In genomic region chr11:64348611-64349387, GRCh38 we compare ENCODE assay signal across 20 cellular contexts. TPM values are rescaled to one million over a fixed set of nuclear protein-coding genes. Genes with fewer than 3 reads are reported as not detected.
A peak's percentile ranks its signal among the peaks of the same experiment; 100 is the strongest.
DNase-seq lines count a peak whose midpoint lies in the region; ATAC-seq, FAIRE-seq and TF ChIP-seq lines count a peak whose summit lies in the region.
"Had no signal": no experiment of that assay in that cellular context is flagged by ENCODE, and none has a peak within 500 bp of the region (broad histone marks: within the 10 kb centered on the region; RNA-seq: fewer than 3 reads in every experiment).

No MANE protein-coding gene starts in this region.

- no peak overlapping the region for H2BK15ac ChIP-seq in IMR-90 (ENCODE audit: low read depth, low read length)

- TF ChIP-seq CTCF in AG04450 (IDR thresholded peaks at IDR 0.05; ENCODE audit: low read depth, low read length) (no peak), IMR-90 (conservative IDR thresholded peaks at IDR 0.05; ENCODE audit: low read depth, low read length) (no peak), K562 (IDR thresholded peaks at IDR 0.05 in 2 of 3, conservative IDR thresholded peaks at IDR 0.05 in 1 of 3; ENCODE audit: insufficient read depth in 2 of 3, low read depth in 1 of 3, low read length in 3 of 3) (no peak), A673 (conservative IDR thresholded peaks at IDR 0.05; ENCODE audit: low read depth, low read length) (no peak), stomach (IDR thresholded peaks at IDR 0.05) (no peak)

- H3K23ac ChIP-seq in IMR-90 (ENCODE audit: low read depth, low read length) = no peak overlapping the region

- TF ChIP-seq RAD21 in IMR-90 (IDR thresholded peaks at IDR 0.05; ENCODE audit: low read length) (no peak), K562 (CRISPR knock-in tag; conservative IDR thresholded peaks at IDR 0.05 in 1 of 2, IDR thresholded peaks at IDR 0.05 in 1 of 2) (no peak)

- no peaks in the 10 kb centered on the region for H3K79me1 ChIP-seq in IMR-90 (ENCODE audit: low read depth in 1 of 2, low read length in 2 of 2)

- H3K4ac ChIP-seq in IMR-90 (ENCODE audit: low read depth, low read length) = no peak overlapping the region

- no peak overlapping the region for H2AK5ac ChIP-seq in IMR-90 (ENCODE audit: low read depth, low read length)

- H3K9ac ChIP-seq in IMR-90 (ENCODE audit: low read depth, low read length) (no peak overlapping the region), K562 (ENCODE audit: insufficient read depth in 1 of 2, low read depth in 2 of 2, low read length in 2 of 2) (peak overlapping the region in 1 of 2 experiments; percentile 68; a peak in 2 of 4 replicates)

- no peaks in the 10 kb centered on the region for H3K36me3 ChIP-seq in IMR-90 (ENCODE audit: control insufficient read depth, insufficient read depth, low read length)
- H3K36me3 ChIP-seq in K562 (ENCODE audit: control insufficient read depth, insufficient read depth, low read length) = no peaks in the 10 kb centered on the region
- H3K36me3 ChIP-seq in A673 (ENCODE audit: insufficient read depth, low read length, poor library complexity, severe bottlenecking) = no peaks in the 10 kb centered on the region
- peaks cover 0 to 23% (median 0%) of the 10 kb centered on the region in 4 donors for H3K36me3 ChIP-seq in stomach
- H3K36me3 ChIP-seq: transverse colon had no signal

- no peak overlapping the region for H2AK9ac ChIP-seq in IMR-90 (replicated peaks; ENCODE audit: low read depth, low read length, poor library complexity)

- no peaks in the 10 kb centered on the region for H3K27me3 ChIP-seq in AG04450 (ENCODE audit: control insufficient read depth, insufficient read depth, low read length)
- H3K27me3 ChIP-seq in IMR-90 (ENCODE audit: control insufficient read depth, insufficient read depth, low read length) = peaks cover 2% of the 10 kb centered on the region; the same call in 1 of the 2 replicates
- H3K27me3 ChIP-seq in K562 (ENCODE audit: control insufficient read depth in 2 of 2, insufficient read depth in 2 of 2, low read length in 2 of 2) = no peaks in the 10 kb centered on the region
- H3K27me3 ChIP-seq in A673 (replicated peaks; ENCODE audit: insufficient read depth, low read depth, low read length, poor library complexity) = no peaks in the 10 kb centered on the region
- H3K27me3 ChIP-seq in stomach = no peaks in the 10 kb centered on the region
- H3K27me3 ChIP-seq: transverse colon had no signal

- H3K4me3 ChIP-seq in AG04450 (ENCODE audit: low read depth, low read length) (no peak overlapping the region), IMR-90 (ENCODE audit: insufficient read depth, low read depth, low read length) (no peak overlapping the region), K562 (no peak overlapping the region), A673 (ENCODE audit: low read depth, low read length, poor library complexity, severe bottlenecking) (no peak overlapping the region), stomach (no peak overlapping the region)
- H3K4me3 ChIP-seq: PC-9, psoas muscle, transverse colon had no signal

- no peak overlapping the region for H4K5ac ChIP-seq in IMR-90 (ENCODE audit: low read depth, low read length)

- POLR2A ChIA-PET in AG04450 (lab: Yijun Ruan, JAX) (interaction anchor here (1.0 kb wide), 1 partner anchor 31 kb away, joined by 3 read pairs; the partner anchor contains the start of genes PRDX5 and TRMT112), IMR-90 (lab: Charles Lee; ENCODE audit: unreplicated experiment) (no interaction called here), K562 (lab: Yijun Ruan, JAX) (interaction anchor here (0.6 to 1.4 kb wide), 4 partner anchors 31 to 351 kb away, joined by 3 to 6 read pairs (median 3); partner anchors contain the start of genes FERMT3, PRDX5 and TRMT112), A673 (lab: Charles Lee; ENCODE audit: low non-redundant PET) (interaction anchor here (0.6 to 0.7 kb wide), 3 partner anchors 92 to 1458 kb away, joined by 4 to 6 read pairs (median 5); no protein-coding TSS in a partner anchor)

- CTCF ChIA-PET in AG04450 (lab: Charles Lee) = interaction anchor here (0.6 to 1.6 kb wide), 3 partner anchors 11 to 48 kb away, joined by 3 to 5 read pairs (median 4); no protein-coding TSS in a partner anchor
- CTCF ChIA-PET in IMR-90 (lab: Yijun Ruan, JAX) = no interaction called here
- CTCF ChIA-PET in K562 (lab: Yijun Ruan, JAX; ENCODE audit: low intra/inter-chr PET ratio) = no interaction called here
- CTCF ChIA-PET in A673 (lab: Charles Lee) = no interaction called here

- BruUV-seq in IMR-90 (replicated peaks; lab: Mats Ljungman, UMichigan) (no TSS peak), K562 (replicated peaks; lab: Mats Ljungman, UMichigan) (no TSS peak), A673 (replicated peaks; lab: Mats Ljungman, UMichigan) (no TSS peak)

- in situ Hi-C loops in IMR-90 (cut with MboI; ENCODE audit: low sequenced_read_pairs) (no loop called here), K562 (cut with MboI) (no loop called here)

- no peak overlapping the region for H3K56ac ChIP-seq in IMR-90 (ENCODE audit: extremely low read depth, insufficient read depth, low read length)

- H4K91ac ChIP-seq in IMR-90 (ENCODE audit: insufficient read depth, low read depth, low read length) = no peak overlapping the region

- no peak overlapping the region for H2BK5ac ChIP-seq in IMR-90 (ENCODE audit: low read depth, low read length, poor library complexity, severe bottlenecking)

- TF ChIP-seq POLR2A in IMR-90 (IDR thresholded peaks at IDR 0.05; ENCODE audit: low read depth, low read length) = no peak
- no peak for TF ChIP-seq POLR2A in K562 (conservative IDR thresholded peaks at IDR 0.05)
- no peak for TF ChIP-seq POLR2A in stomach (IDR thresholded peaks at IDR 0.05)

- H3K9me1 ChIP-seq in IMR-90 (ENCODE audit: insufficient read depth, low read length) = no peaks in the 10 kb centered on the region
- H3K9me1 ChIP-seq in K562 (ENCODE audit: control insufficient read depth, insufficient read depth, low read length) = no peaks in the 10 kb centered on the region

- H3K4me2 ChIP-seq in IMR-90 (ENCODE audit: low read depth, low read length) (no peak overlapping the region), K562 (ENCODE audit: insufficient read depth, low read length) (no peak overlapping the region)
- H3K4me2 ChIP-seq: PC-9 had no signal

- H3K9me3 ChIP-seq in AG04450 (ENCODE audit: control insufficient read depth, insufficient read depth, low read length) (no peaks in the 10 kb centered on the region), IMR-90 (ENCODE audit: control insufficient read depth, insufficient read depth, low read length) (no peaks in the 10 kb centered on the region), K562 (replicated peaks; ENCODE audit: control insufficient read depth, insufficient read depth, low read depth, low read length) (no peaks in the 10 kb centered on the region), A673 (ENCODE audit: low read depth, low read length, poor library complexity, severe bottlenecking) (no peaks in the 10 kb centered on the region), stomach (no peaks in the 10 kb centered on the region)
- H3K9me3 ChIP-seq: psoas muscle, transverse colon had no signal

- ATAC-seq in IMR-90 (ENCODE audit: low read depth) (no peak), K562 (no peak), HG03045 (IDR thresholded peaks at IDR 0.05; ENCODE audit: unreplicated experiment) (no peak)
- ATAC-seq: natural killer cell treated with Interleukin-12 subunit alpha and Interleukin-12 subunit beta and Interleukin-15 and Interleukin-18, amount 100 ng/mL, for 72 hours; psoas muscle had no signal

- H3K27ac ChIP-seq in AG04450 (ENCODE audit: low read depth, low read length) (peak overlapping the region; percentile 11), IMR-90 (ENCODE audit: insufficient read depth, low read length) (no peak overlapping the region), K562 (ENCODE audit: extremely low read depth, low read depth, low read length) (no peak overlapping the region), A673 (ENCODE audit: low read depth, low read length, poor library complexity, severe bottlenecking) (no peak overlapping the region), stomach (no peak overlapping the region)
- H3K27ac ChIP-seq: PC-9, psoas muscle, transverse colon had no signal

- DNase-seq in AG04450 (ENCODE audit: low read depth, low spot score) = no peak
- DNase-seq in IMR-90 = no peak
- DNase-seq in K562 (ENCODE audit: extremely low read depth in 1 of 4, low spot score in 3 of 4) = no peak
- peak; percentile 38 for DNase-seq in medulla oblongata (ENCODE audit: extremely low spot score)
- DNase-seq in A673 (ENCODE audit: low spot score) = no peak
- DNase-seq in stimulated activated CD4-positive, alpha-beta T cell treated with anti-CD3 and anti-CD28 coated beads, Interleukin-2, amount 100 ng/mL, for 24 hours = no peak
- no peak for DNase-seq in stomach
- DNase-seq: activated gamma-delta T cell treated with Interleukin-2 at 50 U/mL for 16 hours; DND-41; effector CD8-positive, alpha-beta T cell; KBM-7; NCI-H1105; NCI-H2107; NCI-H748 treated with DMSO at 0.1 percent for 48 hours; psoas muscle; T-helper 9 cell; transverse colon had no signal

- H4K20me1 ChIP-seq in IMR-90 (ENCODE audit: insufficient read depth, low read length) (no peaks in the 10 kb centered on the region), K562 (replicated peaks; ENCODE audit: control insufficient read depth, insufficient read depth, low read length) (no peaks in the 10 kb centered on the region)

- dilution Hi-C loops in IMR-90 (cut with HindIII; ENCODE audit: low sequenced_read_pairs, unreplicated experiment) = no loop called here

- TF ChIP-seq EP300 in K562 (IDR thresholded peaks at IDR 0.05; ENCODE audit: low read length) (no peak), stomach (IDR thresholded peaks at IDR 0.05) (no peak)

- no peak overlapping the region for H2BK120ac ChIP-seq in IMR-90 (ENCODE audit: low read depth, low read length)

- H2AFZ ChIP-seq in IMR-90 (replicated peaks; ENCODE audit: low read length, poor library complexity) = peak overlapping the region; percentile 10
- H2AFZ ChIP-seq in K562 (ENCODE audit: low read depth, low read length) = no peak overlapping the region
- H2AFZ ChIP-seq: PC-9 had no signal

- WGBS in IMR-90 (ENCODE audit: extremely low coverage in 2 of 2, insufficient read length in 1 of 2), 2 experiments = 59% methylated on average over 13 of the region's 17 CpGs; no CpG with 5 or more reads in 1 of the 2 experiments
- WGBS in K562 (ENCODE audit: insufficient coverage, low coverage, missing lambda C conversion rate) = 64% methylated on average over 16 of the region's 17 CpGs
- whole genome bisulfite sequencing in stomach, 5 donors = 76 to 83% (median 78%) methylated on average over 12 to 17 of the region's 17 CpGs

- no peak overlapping the region for H2BK20ac ChIP-seq in IMR-90 (ENCODE audit: low read depth, low read length)

- no peak overlapping the region for H3K14ac ChIP-seq in IMR-90 (replicated peaks; ENCODE audit: low read depth, low read length)

- no peaks in the 10 kb centered on the region for H3K79me2 ChIP-seq in K562 (ENCODE audit: control insufficient read depth, insufficient read depth, low read length)

- H3K4me1 ChIP-seq in IMR-90 (ENCODE audit: control insufficient read depth, insufficient read depth, low read length) (no peaks in the 10 kb centered on the region), K562 (replicated peaks in 1 of 2; ENCODE audit: control insufficient read depth in 2 of 2, insufficient read depth in 2 of 2, low read length in 2 of 2) (peaks cover 2 to 60% of the 10 kb centered on the region in 2 experiments; a peak in 4 of 5 replicates), A673 (ENCODE audit: insufficient read depth, low read length, poor library complexity, severe bottlenecking) (no peaks in the 10 kb centered on the region), stomach (peaks cover 0 to 16% (median 9%) of the 10 kb centered on the region in 4 donors)
- H3K4me1 ChIP-seq: psoas muscle, transverse colon had no signal

- no peak overlapping the region for H4K8ac ChIP-seq in IMR-90 (ENCODE audit: low read depth in 2 of 2, low read length in 2 of 2)

- no peak for FAIRE-seq in K562 (lab: Jason Lieb, UNC)

- H3K18ac ChIP-seq in IMR-90 (ENCODE audit: low read depth, low read length) = no peak overlapping the region

- intact Hi-C loops in IMR-90 (cut with micrococcal nuclease) (no loop called here), K562 (cut with micrococcal nuclease) (no loop called here), A673 (cut with micrococcal nuclease; ENCODE audit: unreplicated experiment) (no loop called here), stomach (cut with DNase I; ENCODE audit: low total_unique reads) (no loop called here)

RNA-seq across cellular contexts. Expression of gene CCDC88B, which starts 8.8 kb away (rescaled TPM):
- polyA plus RNA-seq in AG04450 (2011; rRNA removed) (1.4 and 2.0 TPM in 2 replicates), IMR-90 (2012; rRNA removed) (2.5 and 3.1 TPM in 2 replicates), K562 (2011; rRNA removed) (5.2 and 10.7 TPM in 2 replicates), K562 (2014; fragmentation: Illumina TruSeq; extraction: Trizol) (7.9 and 13.4 TPM in 2 replicates), K562 (2014; fragmentation: Nextera tagmentation; extraction: Ambion mirVana) (1 to 10 TPM in 1 of 2 experiments, under 1 TPM in 1; 0.13 to 1.7 TPM), K562 (2014; rRNA removed) (16.3 and 18.1 TPM in 2 replicates), stomach (10 to 100 TPM; 37.4 to 57.7 (median 38.8) TPM)
- 0.09 and 1.00 TPM in 2 replicates for polyA minus RNA-seq in AG04450 (2011; rRNA and poly(A)+ RNA removed)
- total RNA-seq in IMR-90 (2012; rRNA removed) (1.3 and 1.7 TPM in 2 replicates), K562 (2014; rRNA removed) (15.2 and 16.1 TPM in 2 replicates), K562 (2014; rRNA removed; fragmentation: Illumina TruSeq; extraction: Trizol) (2.7 and 4.7 TPM in 2 replicates), K562 (2015; rRNA removed; fragmentation: Illumina TruSeq; extraction: Trizol) (10.3 and 12.1 TPM in 2 replicates), K562 (2021) (11.9 and 13.0 TPM in 2 replicates), A673 (2021) (0.47 and 0.76 TPM in 2 replicates), stomach (100 to 1,000 TPM in 1 of 5 donors, 10 to 100 TPM in 1, 1 to 10 TPM in 3; 1.8 to 137 (median 7.6) TPM)
- polyA plus RNA-seq in IMR-90 (2012; cell fraction: cytosol; rRNA removed) = 2.6 and 2.9 TPM in 2 replicates
- 2.4 and 3.8 TPM in 2 replicates for polyA plus RNA-seq in IMR-90 (2012; cell fraction: nucleus; rRNA removed; ENCODE audit: low replicate concordance)
- total RNA-seq in K562 (2011; cell fraction: chromatin; rRNA removed; ENCODE audit: low replicate concordance) = 6.1 and 13.7 TPM in 2 replicates
- total RNA-seq in K562 (2011; cell fraction: nucleolus; rRNA removed) = 8.7 and 12.0 TPM in 2 replicates
- total RNA-seq in K562 (2011; cell fraction: nucleoplasm; rRNA removed) = 7.3 and 11.5 TPM in 2 replicates
- polyA plus RNA-seq in K562 (2011; cell fraction: cytosol; rRNA removed) = 10.3 and 16.8 TPM in 2 replicates
- 13.5 and 14.6 TPM in 2 replicates for polyA plus RNA-seq in K562 (2011; cell fraction: nucleus; rRNA removed)
- 10.6 and 21.0 TPM in 2 replicates for polyA plus RNA-seq in K562 (2012)
- 1.2 and 1.5 TPM in 2 replicates for polyA minus RNA-seq in K562 (2011; rRNA and poly(A)+ RNA removed)
- polyA minus RNA-seq in K562 (2011; cell fraction: cytosol; rRNA and poly(A)+ RNA removed) = 2.2 and 7.0 TPM in 2 replicates
- polyA minus RNA-seq in K562 (2011; cell fraction: nucleus; rRNA and poly(A)+ RNA removed) = 2.2 and 5.9 TPM in 2 replicates

RNA-seq across cellular contexts. Expression of gene RPS6KA4, which starts 10.2 kb away (rescaled TPM):
- polyA plus RNA-seq in AG04450 (2011; rRNA removed) (21.9 and 29.6 TPM in 2 replicates), IMR-90 (2012; rRNA removed) (38.8 and 46.7 TPM in 2 replicates), K562 (2011; rRNA removed) (9.8 and 12.0 TPM in 2 replicates), K562 (2014; fragmentation: Illumina TruSeq; extraction: Trizol) (6.7 and 10.2 TPM in 2 replicates), K562 (2014; fragmentation: Nextera tagmentation; extraction: Ambion mirVana) (under 1 TPM; 0.15 to 0.27 TPM), K562 (2014; rRNA removed) (16.0 and 17.3 TPM in 2 replicates), stomach (10 to 100 TPM; 18.5 to 22.8 (median 20.2) TPM)
- polyA minus RNA-seq in AG04450 (2011; rRNA and poly(A)+ RNA removed) = 26.9 and 36.6 TPM in 2 replicates
- total RNA-seq in IMR-90 (2012; rRNA removed) (43.3 and 52.9 TPM in 2 replicates), K562 (2014; rRNA removed) (19.1 and 23.0 TPM in 2 replicates), K562 (2014; rRNA removed; fragmentation: Illumina TruSeq; extraction: Trizol) (4.5 and 7.2 TPM in 2 replicates), K562 (2015; rRNA removed; fragmentation: Illumina TruSeq; extraction: Trizol) (13.3 and 15.6 TPM in 2 replicates), K562 (2021) (20.4 and 23.8 TPM in 2 replicates), A673 (2021) (22.9 and 24.5 TPM in 2 replicates), stomach (100 to 1,000 TPM in 1 of 5 donors, 10 to 100 TPM in 4; 15.4 to 103 (median 81.1) TPM)
- 36.4 and 60.6 TPM in 2 replicates for polyA plus RNA-seq in IMR-90 (2012; cell fraction: cytosol; rRNA removed)
- 52.0 and 125 TPM in 2 replicates for polyA plus RNA-seq in IMR-90 (2012; cell fraction: nucleus; rRNA removed; ENCODE audit: low replicate concordance)
- 33.5 and 109 TPM in 2 replicates for total RNA-seq in K562 (2011; cell fraction: chromatin; rRNA removed; ENCODE audit: low replicate concordance)
- 69.5 and 71.5 TPM in 2 replicates for total RNA-seq in K562 (2011; cell fraction: nucleolus; rRNA removed)
- 35.5 and 40.0 TPM in 2 replicates for total RNA-seq in K562 (2011; cell fraction: nucleoplasm; rRNA removed)
- 8.3 and 20.1 TPM in 2 replicates for polyA plus RNA-seq in K562 (2011; cell fraction: cytosol; rRNA removed)
- polyA plus RNA-seq in K562 (2011; cell fraction: nucleus; rRNA removed) = 42.6 and 76.4 TPM in 2 replicates
- 16.0 and 24.3 TPM in 2 replicates for polyA plus RNA-seq in K562 (2012)
- polyA minus RNA-seq in K562 (2011; rRNA and poly(A)+ RNA removed) = 4.6 and 9.7 TPM in 2 replicates
- 13.5 and 19.8 TPM in 2 replicates for polyA minus RNA-seq in K562 (2011; cell fraction: cytosol; rRNA and poly(A)+ RNA removed)
- polyA minus RNA-seq in K562 (2011; cell fraction: nucleus; rRNA and poly(A)+ RNA removed) = 24.9 and 30.8 TPM in 2 replicates

RNA-seq across cellular contexts. Expression of gene PRDX5, which starts 30.9 kb away (rescaled TPM):
- polyA plus RNA-seq in AG04450 (2011; rRNA removed) = 366 and 383 TPM in 2 replicates
- 78.3 and 84.2 TPM in 2 replicates for polyA minus RNA-seq in AG04450 (2011; rRNA and poly(A)+ RNA removed)
- 120 and 160 TPM in 2 replicates for total RNA-seq in IMR-90 (2012; rRNA removed)
- 292 and 332 TPM in 2 replicates for polyA plus RNA-seq in IMR-90 (2012; rRNA removed)
- 766 and 775 TPM in 2 replicates for polyA plus RNA-seq in IMR-90 (2012; cell fraction: cytosol; rRNA removed)
- 159 and 265 TPM in 2 replicates for polyA plus RNA-seq in IMR-90 (2012; cell fraction: nucleus; rRNA removed; ENCODE audit: low replicate concordance)
- total RNA-seq in K562 (2011; cell fraction: chromatin; rRNA removed; ENCODE audit: low replicate concordance) = 9.0 and 17.1 TPM in 2 replicates
- total RNA-seq in K562 (2011; cell fraction: nucleolus; rRNA removed) = 29.9 and 32.4 TPM in 2 replicates
- total RNA-seq in K562 (2011; cell fraction: nucleoplasm; rRNA removed) = 24.6 and 37.6 TPM in 2 replicates
- 252 and 268 TPM in 2 replicates for total RNA-seq in K562 (2014; rRNA removed)
- 73.0 and 93.8 TPM in 2 replicates for total RNA-seq in K562 (2014; rRNA removed; fragmentation: Illumina TruSeq; extraction: Trizol)
- 200 and 204 TPM in 2 replicates for total RNA-seq in K562 (2015; rRNA removed; fragmentation: Illumina TruSeq; extraction: Trizol)
- 124 and 154 TPM in 2 replicates for total RNA-seq in K562 (2021)
- polyA plus RNA-seq in K562 (2011; rRNA removed) = 224 and 254 TPM in 2 replicates
- polyA plus RNA-seq in K562 (2011; cell fraction: cytosol; rRNA removed) = 384 and 485 TPM in 2 replicates
- polyA plus RNA-seq in K562 (2011; cell fraction: nucleus; rRNA removed) = 86.4 and 132 TPM in 2 replicates
- polyA plus RNA-seq in K562 (2012) = 288 and 343 TPM in 2 replicates
- 209 and 212 TPM in 2 replicates for polyA plus RNA-seq in K562 (2014; fragmentation: Illumina TruSeq; extraction: Trizol)
- polyA plus RNA-seq in K562 (2014; fragmentation: Nextera tagmentation; extraction: Ambion mirVana) = 10 to 100 TPM; 40.8 to 64.2 TPM
- 327 and 356 TPM in 2 replicates for polyA plus RNA-seq in K562 (2014; rRNA removed)
- polyA minus RNA-seq in K562 (2011; rRNA and poly(A)+ RNA removed) = 63.6 and 63.9 TPM in 2 replicates
- polyA minus RNA-seq in K562 (2011; cell fraction: cytosol; rRNA and poly(A)+ RNA removed) = 41.2 and 61.9 TPM in 2 replicates
- 10.1 and 14.3 TPM in 2 replicates for polyA minus RNA-seq in K562 (2011; cell fraction: nucleus; rRNA and poly(A)+ RNA removed)
- total RNA-seq in A673 (2021) = 206 and 221 TPM in 2 replicates
- total RNA-seq in stomach = 100 to 1,000 TPM in 3 of 5 donors, 10 to 100 TPM in 1, 1 to 10 TPM in 1; 9.3 to 254 (median 125) TPM
- 100 to 1,000 TPM; 462 to 725 (median 673) TPM for polyA plus RNA-seq in stomach

RNA-seq across cellular contexts. Expression of gene TRMT112, which starts 31.4 kb away (rescaled TPM):
- polyA plus RNA-seq in AG04450 (2011; rRNA removed) (194 and 208 TPM in 2 replicates), IMR-90 (2012; rRNA removed) (173 and 206 TPM in 2 replicates), K562 (2011; rRNA removed) (242 and 243 TPM in 2 replicates), K562 (2014; fragmentation: Illumina TruSeq; extraction: Trizol) (266 and 297 TPM in 2 replicates), K562 (2014; fragmentation: Nextera tagmentation; extraction: Ambion mirVana) (100 to 1,000 TPM; 358 to 423 TPM), K562 (2014; rRNA removed) (377 and 449 TPM in 2 replicates), stomach (100 to 1,000 TPM; 271 to 337 (median 328) TPM)
- 55.9 and 73.8 TPM in 2 replicates for polyA minus RNA-seq in AG04450 (2011; rRNA and poly(A)+ RNA removed)
- total RNA-seq in IMR-90 (2012; rRNA removed) (202 and 206 TPM in 2 replicates), K562 (2014; rRNA removed) (391 and 444 TPM in 2 replicates), K562 (2014; rRNA removed; fragmentation: Illumina TruSeq; extraction: Trizol) (126 and 162 TPM in 2 replicates), K562 (2015; rRNA removed; fragmentation: Illumina TruSeq; extraction: Trizol) (283 and 300 TPM in 2 replicates), K562 (2021) (274 and 296 TPM in 2 replicates), A673 (2021) (254 and 270 TPM in 2 replicates), stomach (100 to 1,000 TPM in 2 of 5 donors, 10 to 100 TPM in 3; 50.8 to 181 (median 99.9) TPM)
- 669 and 1,019 TPM in 2 replicates for polyA plus RNA-seq in IMR-90 (2012; cell fraction: cytosol; rRNA removed)
- 158 and 162 TPM in 2 replicates for polyA plus RNA-seq in IMR-90 (2012; cell fraction: nucleus; rRNA removed; ENCODE audit: low replicate concordance)
- total RNA-seq in K562 (2011; cell fraction: chromatin; rRNA removed; ENCODE audit: low replicate concordance) = 18.1 and 37.2 TPM in 2 replicates
- total RNA-seq in K562 (2011; cell fraction: nucleolus; rRNA removed) = 57.9 and 58.8 TPM in 2 replicates
- total RNA-seq in K562 (2011; cell fraction: nucleoplasm; rRNA removed) = 45.5 and 47.9 TPM in 2 replicates
- polyA plus RNA-seq in K562 (2011; cell fraction: cytosol; rRNA removed) = 309 and 352 TPM in 2 replicates
- 114 and 135 TPM in 2 replicates for polyA plus RNA-seq in K562 (2011; cell fraction: nucleus; rRNA removed)
- 219 and 519 TPM in 2 replicates for polyA plus RNA-seq in K562 (2012)
- 48.4 and 49.7 TPM in 2 replicates for polyA minus RNA-seq in K562 (2011; rRNA and poly(A)+ RNA removed)
- polyA minus RNA-seq in K562 (2011; cell fraction: cytosol; rRNA and poly(A)+ RNA removed) = 63.0 and 85.5 TPM in 2 replicates
- polyA minus RNA-seq in K562 (2011; cell fraction: nucleus; rRNA and poly(A)+ RNA removed) = 25.0 and 38.7 TPM in 2 replicates

RNA-seq across cellular contexts. Expression of gene ESRRA, which starts 43.5 kb away (rescaled TPM):
- polyA plus RNA-seq in AG04450 (2011; rRNA removed) = 5.5 and 7.4 TPM in 2 replicates
- 5.6 and 6.0 TPM in 2 replicates for polyA minus RNA-seq in AG04450 (2011; rRNA and poly(A)+ RNA removed)
- 10.2 and 10.3 TPM in 2 replicates for total RNA-seq in IMR-90 (2012; rRNA removed)
- polyA plus RNA-seq in IMR-90 (2012; rRNA removed) = 15.0 and 15.8 TPM in 2 replicates
- 18.8 and 20.4 TPM in 2 replicates for polyA plus RNA-seq in IMR-90 (2012; cell fraction: cytosol; rRNA removed)
- 16.3 and 44.0 TPM in 2 replicates for polyA plus RNA-seq in IMR-90 (2012; cell fraction: nucleus; rRNA removed; ENCODE audit: low replicate concordance)
- 59.5 and 126 TPM in 2 replicates for total RNA-seq in K562 (2011; cell fraction: chromatin; rRNA removed; ENCODE audit: low replicate concordance)
- total RNA-seq in K562 (2011; cell fraction: nucleolus; rRNA removed) = 77.2 and 79.9 TPM in 2 replicates
- 58.7 and 66.9 TPM in 2 replicates for total RNA-seq in K562 (2011; cell fraction: nucleoplasm; rRNA removed)
- 89.2 and 89.7 TPM in 2 replicates for total RNA-seq in K562 (2014; rRNA removed)
- 13.8 and 17.3 TPM in 2 replicates for total RNA-seq in K562 (2014; rRNA removed; fragmentation: Illumina TruSeq; extraction: Trizol)
- 30.3 and 31.4 TPM in 2 replicates for total RNA-seq in K562 (2015; rRNA removed; fragmentation: Illumina TruSeq; extraction: Trizol)
- 76.5 and 84.1 TPM in 2 replicates for total RNA-seq in K562 (2021)
- 23.7 and 35.6 TPM in 2 replicates for polyA plus RNA-seq in K562 (2011; rRNA removed)
- polyA plus RNA-seq in K562 (2011; cell fraction: cytosol; rRNA removed) = 35.4 and 60.9 TPM in 2 replicates
- polyA plus RNA-seq in K562 (2011; cell fraction: nucleus; rRNA removed) = 37.9 and 54.0 TPM in 2 replicates
- polyA plus RNA-seq in K562 (2012) = 31.8 and 58.2 TPM in 2 replicates
- 15.3 and 27.6 TPM in 2 replicates for polyA plus RNA-seq in K562 (2014; fragmentation: Illumina TruSeq; extraction: Trizol)
- polyA plus RNA-seq in K562 (2014; fragmentation: Nextera tagmentation; extraction: Ambion mirVana) = 1 to 10 TPM in 1 of 2 experiments, under 1 TPM in 1; 0.27 to 1.0 TPM
- 69.0 and 75.5 TPM in 2 replicates for polyA plus RNA-seq in K562 (2014; rRNA removed)
- polyA minus RNA-seq in K562 (2011; rRNA and poly(A)+ RNA removed) = 12.5 and 13.5 TPM in 2 replicates
- polyA minus RNA-seq in K562 (2011; cell fraction: cytosol; rRNA and poly(A)+ RNA removed) = 20.4 and 30.5 TPM in 2 replicates
- polyA minus RNA-seq in K562 (2011; cell fraction: nucleus; rRNA and poly(A)+ RNA removed) = 20.6 and 21.5 TPM in 2 replicates
- total RNA-seq in A673 (2021) = 56.2 and 63.8 TPM in 2 replicates
- total RNA-seq in stomach = 100 to 1,000 TPM in 3 of 5 donors, 10 to 100 TPM in 2; 45.5 to 685 (median 142) TPM
- 10 to 100 TPM; 63.5 to 86.6 (median 82.5) TPM for polyA plus RNA-seq in stomach
